Comparison of ENCODE assay signal across 28 cellular contexts in genomic region chr19:41172297-41173164, GRCh38. TPM values are rescaled to one million over a fixed set of nuclear protein-coding genes. Genes with fewer than 3 reads are reported as not detected.
DNase-seq lines count a peak whose midpoint lies in the region; ATAC-seq and TF ChIP-seq lines count a peak whose summit lies in the region.
"Had no signal": no experiment of that assay in that cellular context is flagged by ENCODE, and none has a peak within 500 bp of the region (broad histone marks: within the 10 kb centered on the region; RNA-seq: fewer than 3 reads in every experiment).

No MANE protein-coding gene starts in this region.

- H3K79me2 ChIP-seq in DOHH2 (ENCODE audit: control insufficient read depth, low read length) (no peaks in the 10 kb centered on the region), hepatocyte (peaks cover 23% of the 10 kb centered on the region)

- no peaks in the 10 kb centered on the region for H4K20me1 ChIP-seq in DOHH2 (ENCODE audit: control insufficient read depth, insufficient read depth, low read depth, low read length)
- no peaks in the 10 kb centered on the region for H4K20me1 ChIP-seq in hepatocyte (ENCODE audit: insufficient read depth, poor library complexity, severe bottlenecking)

- H2AFZ ChIP-seq in hepatocyte, result no peak overlapping the region

- peak; percentile 26 for DNase-seq in NCI-H226
- peak; percentile 44 for DNase-seq in hepatocyte (ENCODE audit: low spot score)
- no peak for DNase-seq in retinal pigment epithelial cell (ENCODE audit: low read depth)
- DNase-seq in NCI-H526 treated with DMSO at 0.1 percent for 48 hours (lab: John Stamatoyannopoulos, UW), result no peak
- DNase-seq in DMS153 treated with DMSO at 0.1 percent for 48 hours (lab: John Stamatoyannopoulos, UW; ENCODE audit: unreplicated experiment), result no peak
- DNase-seq: activated CD4-positive, alpha-beta T cell treated with anti-CD3 and anti-CD28 coated beads for 4 hours; aorta; caudate nucleus; dorsolateral prefrontal cortex; HCEC 1CT; Kasumi-1; NCI-H1092; NCI-H187 treated with DMSO at 0.1 percent for 48 hours; NCI-H82; SHP77 treated with DMSO at 0.1 percent for 48 hours; spleen; stimulated activated CD4-positive, alpha-beta T cell treated with anti-CD3 and anti-CD28 coated beads, Interleukin-4, amount 100 ng/mL, for 1 hour; SW 1271; uterus had no signal

- no peaks in the 10 kb centered on the region for H3K9me3 ChIP-seq in DOHH2 (ENCODE audit: control insufficient read depth, insufficient read depth, low read length)
- no peaks in the 10 kb centered on the region for H3K9me3 ChIP-seq in hepatocyte (ENCODE audit: low read depth)
- H3K9me3 ChIP-seq: spleen, uterus had no signal

- H3K27ac ChIP-seq in DOHH2 (ENCODE audit: low read depth, low read length) (no peak overlapping the region), hepatocyte (peak overlapping the region; percentile 88)
- H3K27ac ChIP-seq: C4-2B, dorsolateral prefrontal cortex, spleen, uterus had no signal

- H3K4me2 ChIP-seq in DOHH2 (ENCODE audit: low read length) (no peak overlapping the region), hepatocyte (peak overlapping the region; percentile 39)

- H3K4me3 ChIP-seq in DOHH2 (ENCODE audit: low read length) (no peak overlapping the region), hepatocyte (no peak overlapping the region), retinal pigment epithelial cell (ENCODE audit: low read length) (no peak overlapping the region)
- H3K4me3 ChIP-seq: dorsolateral prefrontal cortex, spleen, uterus had no signal

- H3K4me1 ChIP-seq in DOHH2 (ENCODE audit: control insufficient read depth, low read length), result peaks cover 3% of the 10 kb centered on the region; the same call in 1 of the 2 replicates
- peaks cover 20% of the 10 kb centered on the region for H3K4me1 ChIP-seq in hepatocyte (ENCODE audit: insufficient read depth)
- H3K4me1 ChIP-seq: uterus had no signal

- H3K36me3 ChIP-seq in DOHH2 (ENCODE audit: control insufficient read depth, low read length) (no peaks in the 10 kb centered on the region), hepatocyte (replicated peaks; ENCODE audit: insufficient read depth, low read depth) (no peaks in the 10 kb centered on the region)
- H3K36me3 ChIP-seq: spleen, uterus had no signal

- peak; percentile 16 for TF ChIP-seq CTCF in DOHH2 (IDR thresholded peaks at IDR 0.05; ENCODE audit: low read depth, low read length, poor library complexity, severe bottlenecking)
- peak; percentile 13 for TF ChIP-seq CTCF in hepatocyte (IDR thresholded peaks at IDR 0.05; ENCODE audit: poor library complexity)
- TF ChIP-seq CTCF in retinal pigment epithelial cell (conservative IDR thresholded peaks at IDR 0.05; ENCODE audit: low read depth, low read length), result peak; percentile 8

- 78% methylated on average over 5 of the region's 6 CpGs for WGBS in hepatocyte (ENCODE audit: low lambda C conversion rate, missing lambda C conversion rate)

- no peaks in the 10 kb centered on the region for H3F3A ChIP-seq in DOHH2 (ENCODE audit: control insufficient read depth, insufficient read depth)

- ATAC-seq in HG02678 (IDR thresholded peaks at IDR 0.05; ENCODE audit: unreplicated experiment) (no peak), HG02884 (IDR thresholded peaks at IDR 0.05; ENCODE audit: unreplicated experiment) (no peak)
- ATAC-seq: left lobe of liver had no signal

- H3K9me2 ChIP-seq in DOHH2 (replicated peaks; ENCODE audit: control insufficient read depth, low read length) (no peaks in the 10 kb centered on the region), hepatocyte (replicated peaks; ENCODE audit: insufficient read depth) (no peaks in the 10 kb centered on the region)

- no peaks in the 10 kb centered on the region for H3K27me3 ChIP-seq in DOHH2 (ENCODE audit: control insufficient read depth, low read length)
- no peaks in the 10 kb centered on the region for H3K27me3 ChIP-seq in hepatocyte
- H3K27me3 ChIP-seq: dorsolateral prefrontal cortex, uterus had no signal

RNA-seq across cellular contexts. Expression of gene CYP2S1, which starts 20.5 kb away (rescaled TPM):
- 8.5 and 11.6 TPM in 2 replicates for total RNA-seq in hepatocyte
- polyA plus RNA-seq in hepatocyte, result 23.7 and 26.0 TPM in 2 replicates

RNA-seq across cellular contexts. Expression of gene AXL, which starts 46.5 kb away (rescaled TPM):
- 35.0 and 45.9 TPM in 2 replicates for total RNA-seq in hepatocyte
- 15.0 and 17.3 TPM in 2 replicates for polyA plus RNA-seq in hepatocyte

RNA-seq across cellular contexts. Expression of gene CYP2F1, which starts 58.3 kb away (rescaled TPM):
- not detected in 2 replicates for total RNA-seq in hepatocyte
- polyA plus RNA-seq in hepatocyte, result not detected in 2 replicates
- total RNA-seq: aorta, dorsolateral prefrontal cortex, epithelial cell of proximal tubule, fibroblast of villous mesenchyme, left lobe of liver, mucosa of gallbladder, spleen, uterus had no signal
- polyA plus RNA-seq: AG04450, aorta, spleen had no signal

Comparison
In these comparisons a context has a peak if more than half of its experiments do, and no peak if none do; other contexts are left out.
1. DNase-seq: peak in NCI-H226 (single experiment) and hepatocyte (single experiment); none in retinal pigment epithelial cell (single experiment), NCI-H526 treated with DMSO at 0.1 percent for 48 hours (single experiment) and DMS153 treated with DMSO at 0.1 percent for 48 hours (single experiment).
2. Peak in every context shown above with its lines, with median percentiles within 50 percentile points of each other: CTCF ChIP-seq.